Comparison of ENCODE assay signal across 1 cellular context in genomic region chr12:115213118-115213517, GRCh38.
TF ChIP-seq lines count a peak whose summit lies in the region.

No MANE protein-coding gene starts in this region.

TF ChIP-seq in GM23338, 12 proteins besides CTCF, POLR2A, EP300 and RAD21 (continued from another document):
- no peak for TF ChIP-seq ZNF462 (CRISPR knock-in tag; IDR thresholded peaks at IDR 0.05)
- no peak for TF ChIP-seq JUNB (IDR thresholded peaks at IDR 0.05; ENCODE audit: unreplicated experiment)
- TF ChIP-seq POLR2AphosphoS5 (IDR thresholded peaks at IDR 0.05; ENCODE audit: low read depth), result no peak
- no peak for TF ChIP-seq NANOG (IDR thresholded peaks at IDR 0.05; ENCODE audit: borderline replicate concordance)
- TF ChIP-seq EZH2phosphoT487 (IDR thresholded peaks at IDR 0.05; ENCODE audit: unreplicated experiment), result no peak
- TF ChIP-seq STAT1 (IDR thresholded peaks at IDR 0.05; ENCODE audit: unreplicated experiment), result no peak
